Comparison of ENCODE assay signal across 9 cellular contexts in the genomic region with DNA sequence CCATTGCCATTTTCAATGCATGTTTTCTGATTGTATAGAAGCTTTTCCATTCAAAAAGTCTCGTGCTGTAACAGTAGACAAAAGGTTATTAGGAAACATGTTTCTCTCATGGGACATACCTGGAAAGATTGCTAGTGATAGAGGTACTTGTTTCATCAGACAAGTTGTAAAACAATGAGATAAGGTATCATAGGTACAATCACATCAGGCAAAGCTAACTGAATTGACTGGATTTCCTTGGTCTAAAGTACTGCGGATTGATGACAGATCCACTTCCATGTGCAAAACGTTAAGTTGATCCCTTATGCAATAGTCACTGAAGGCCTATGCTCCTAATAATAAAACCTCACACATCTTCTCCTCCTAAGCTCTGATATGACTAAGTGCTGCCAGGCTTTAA.
"Had no signal": no experiment of that assay in that cellular context is flagged by ENCODE, and none has a peak within 500 bp of the region (broad histone marks: within the 10 kb centered on the region; RNA-seq: fewer than 3 reads in every experiment).

No MANE protein-coding gene starts in this region.

- H2AFZ ChIP-seq: GM23338 had no signal

- H3K4me3 ChIP-seq: GM23338, K562 had no signal

- H3K27ac Mint-ChIP-seq: GM23338, H9 had no signal

- ATAC-seq: GM23338, K562 had no signal

- H3K4me3 Mint-ChIP-seq: GM23338, H9 had no signal

- DNase-seq: H9, HCEC 1CT, IMR-90, KG1 had no signal

- H3K4me2 ChIP-seq: GM23338 had no signal

- FAIRE-seq: H1, H54, HTR-8/SVneo, K562 had no signal
